28 cellular contexts compared by ENCODE assay signal in genomic region chr2:204114294-204114693, GRCh38.
DNase-seq lines count a peak whose midpoint lies in the region; ATAC-seq, FAIRE-seq and TF ChIP-seq lines count a peak whose summit lies in the region.
"Had no signal": no experiment of that assay in that cellular context is flagged by ENCODE, and none has a peak within 500 bp of the region (broad histone marks: within the 10 kb centered on the region; RNA-seq: fewer than 3 reads in every experiment).

No MANE protein-coding gene starts in this region.

- DNase-seq in SK-MEL-5 (ENCODE audit: low read depth, low spot score) (peak; percentile 17), mucosa of gallbladder (ENCODE audit: low spot score) (peak; percentile 19), kidney (no peak), NCI-H1417 treated with DMSO at 0.1 percent for 48 hours (lab: John Stamatoyannopoulos, UW) (no peak), NCI-H187 treated with DMSO at 0.1 percent for 48 hours (lab: John Stamatoyannopoulos, UW) (no peak)
- DNase-seq in stimulated activated CD4-positive, alpha-beta T cell treated with anti-CD3 and anti-CD28 coated beads, Interleukin-4, amount 100 ng/mL, for 4 hours: no peak
- DNase-seq: activated CD4-positive, alpha-beta memory T cell treated with anti-CD3 and anti-CD28 coated beads, Interleukin-2, amount 10 ng/mL, durations not matched to agents 7 days and 5 days; activated naive CD4-positive, alpha-beta T cell; activated T-cell treated with anti-CD3 and anti-CD28 coated beads for 4 hours; amygdala; caudate nucleus; CD8-positive, alpha-beta T cell; DMS53; lower lobe of right lung; NCI-H1694 treated with DMSO at 0.1 percent for 48 hours; NCI-H2227 treated with DMSO at 0.1 percent for 48 hours; NCI-H82; stimulated activated naive CD4-positive, alpha-beta T cell treated with Interleukin-2 at 50 U/mL for 16 hours; T-helper 9 cell had no signal

- TF ChIP-seq EP300 in gastroesophageal sphincter (IDR thresholded peaks at IDR 0.05): no peak

- peaks cover 0 to 11% (median 0%) of the 10 kb centered on the region in 11 experiments; a peak in 2 of 22 replicates for H3K9me3 ChIP-seq in BLaER1 treated with 17β-estradiol and CSF1 and Interleukin-3, amounts not matched to agents 10 nM and 100 nM (replicated peaks in 1 of 11)
- H3K9me3 ChIP-seq in gastroesophageal sphincter (no peaks in the 10 kb centered on the region), kidney (ENCODE audit: control insufficient read depth in 1 of 2, low read length in 2 of 2) (no peaks in the 10 kb centered on the region)
- H3K9me3 ChIP-seq: esophagus muscularis mucosa, lower lobe of right lung, SJSA1, tibial nerve had no signal

- no peak overlapping the region for H3K4me3 ChIP-seq in BLaER1 treated with 17β-estradiol and CSF1 and Interleukin-3, amounts not matched to agents 10 nM and 100 nM
- H3K4me3 ChIP-seq in gastroesophageal sphincter (no peak overlapping the region), kidney (ENCODE audit: low read length in 2 of 2) (no peak overlapping the region)
- H3K4me3 ChIP-seq: esophagus muscularis mucosa, GM12878, K562, lower lobe of right lung, SJSA1, tibial nerve had no signal

- H3K4me2 ChIP-seq in BLaER1 treated with 17β-estradiol and CSF1 and Interleukin-3, amounts not matched to agents 10 nM and 100 nM: peak overlapping the region; percentile 58 to 81 (median 65)

- no peak for FAIRE-seq in kidney (lab: Jason Lieb, UNC)
- FAIRE-seq: GM12878, GM19239, K562 had no signal

- WGBS in gastroesophageal sphincter (ENCODE audit: low coverage in 1 of 2), 2 donors: 41 to 58% methylated on average over 3 to 4 of the region's 5 CpGs

- no peak for TF ChIP-seq POLR2A in gastroesophageal sphincter (IDR thresholded peaks at IDR 0.05)

- peak; percentile 24 for ATAC-seq in gastroesophageal sphincter
- ATAC-seq: CD8-positive, alpha-beta T cell; GM12878; K562 had no signal

- in situ Hi-C loops in SK-MEL-5 (cut with HindIII; ENCODE audit: low pct_unique_long_range_greater_than_20kb, low sequenced_read_pairs): no loop called here

- TF ChIP-seq CTCF in gastroesophageal sphincter (IDR thresholded peaks at IDR 0.05): no peak
- no peak for TF ChIP-seq CTCF in kidney (IDR thresholded peaks at IDR 0.05; ENCODE audit: borderline replicate concordance, extremely low read depth, insufficient read depth)

- peaks cover 0 to 8% (median 0%) of the 10 kb centered on the region in 11 experiments; a peak in 3 of 22 replicates for H3K27me3 ChIP-seq in BLaER1 treated with 17β-estradiol and CSF1 and Interleukin-3, amounts not matched to agents 10 nM and 100 nM
- H3K27me3 ChIP-seq in gastroesophageal sphincter: no peaks in the 10 kb centered on the region
- H3K27me3 ChIP-seq: esophagus muscularis mucosa, SJSA1, tibial nerve had no signal

- H3K9ac ChIP-seq in BLaER1 treated with 17β-estradiol and CSF1 and Interleukin-3, amounts not matched to agents 10 nM and 100 nM: no peak overlapping the region
- no peak overlapping the region for H3K9ac ChIP-seq in kidney (ENCODE audit: low read length in 2 of 2)
- H3K9ac ChIP-seq: parathyroid adenoma had no signal

- peaks cover 51 to 73% (median 63%) of the 10 kb centered on the region in 10 experiments for H3K4me1 ChIP-seq in BLaER1 treated with 17β-estradiol and CSF1 and Interleukin-3, amounts not matched to agents 10 nM and 100 nM
- H3K4me1 ChIP-seq in gastroesophageal sphincter (peaks cover 28 to 87% (median 37%) of the 10 kb centered on the region in 3 donors), kidney (ENCODE audit: control insufficient read depth in 1 of 2, insufficient read depth in 1 of 2, low read depth in 1 of 2, low read length in 2 of 2) (peaks cover 14 to 15% of the 10 kb centered on the region in 2 donors)

- intact Hi-C loops in kidney (cut with DNase I): no loop called here

- no peaks in the 10 kb centered on the region for H3K36me3 ChIP-seq in BLaER1 treated with 17β-estradiol and CSF1 and Interleukin-3, amounts not matched to agents 10 nM and 100 nM
- H3K36me3 ChIP-seq in gastroesophageal sphincter (no peaks in the 10 kb centered on the region), kidney (ENCODE audit: control insufficient read depth in 1 of 2, insufficient read depth in 2 of 2, low read length in 2 of 2) (no peaks in the 10 kb centered on the region)
- H3K36me3 ChIP-seq: esophagus muscularis mucosa, lower lobe of right lung, SJSA1, tibial nerve had no signal

- no peaks in the 10 kb centered on the region for H4K20me1 ChIP-seq in BLaER1 treated with 17β-estradiol and CSF1 and Interleukin-3, amounts not matched to agents 10 nM and 100 nM

- no peak overlapping the region for H3K27ac ChIP-seq in BLaER1 treated with 17β-estradiol and CSF1 and Interleukin-3, amounts not matched to agents 10 nM and 100 nM
- peak overlapping the region in 1 of 4 donors; percentile 73 for H3K27ac ChIP-seq in gastroesophageal sphincter
- no peak overlapping the region for H3K27ac ChIP-seq in kidney (ENCODE audit: low read depth in 2 of 2, low read length in 2 of 2)
- H3K27ac ChIP-seq: lower lobe of right lung, parathyroid adenoma, SJSA1, tibial nerve had no signal

Comparison
In these comparisons a context has a peak if more than half of its experiments do, and no peak if none do; other contexts are left out.
1. DNase-seq: peak in SK-MEL-5 (single experiment) and mucosa of gallbladder (single experiment); none in kidney (single experiment), stimulated activated CD4-positive, alpha-beta T cell treated with anti-CD3 and anti-CD28 coated beads, Interleukin-4, amount 100 ng/mL, for 4 hours (0 of 2), NCI-H1417 treated with DMSO at 0.1 percent for 48 hours (single experiment) and NCI-H187 treated with DMSO at 0.1 percent for 48 hours (single experiment).